9 cellular contexts compared by ENCODE assay signal in genomic region chr11:68311155-68312116, GRCh38. TPM values are rescaled to one million over a fixed set of nuclear protein-coding genes. Genes with fewer than 3 reads are reported as not detected.
DNase-seq lines count a peak whose midpoint lies in the region; ATAC-seq and TF ChIP-seq lines count a peak whose summit lies in the region.
"Had no signal": no experiment of that assay in that cellular context is flagged by ENCODE, and none has a peak within 500 bp of the region (broad histone marks: within the 10 kb centered on the region; RNA-seq: fewer than 3 reads in every experiment).

No MANE protein-coding gene starts in this region.

- no peak for TF ChIP-seq CTCF in CD14-positive monocyte (IDR thresholded peaks at IDR 0.05)
- TF ChIP-seq CTCF in breast epithelium (IDR thresholded peaks at IDR 0.05): no peak
- TF ChIP-seq CTCF in neural crest cell (conservative IDR thresholded peaks at IDR 0.05): no peak

- peaks cover 49 to 56% (median 51%) of the 10 kb centered on the region in 3 donors for H3K27me3 Mint-ChIP-seq in CD14-positive monocyte (ENCODE audit: low read depth in 3 of 3)
- H3K27me3 Mint-ChIP-seq in neural crest cell (ENCODE audit: low read depth): no peaks in the 10 kb centered on the region

- H3K4me3 Mint-ChIP-seq in CD14-positive monocyte (peak overlapping the region; percentile 70 to 85), neural crest cell (peak overlapping the region; percentile 79)

- no peak overlapping the region for H3K27ac Mint-ChIP-seq in CD14-positive monocyte
- no peak overlapping the region for H3K27ac Mint-ChIP-seq in neural crest cell (ENCODE audit: unreplicated experiment)

- peaks cover 0 to 16% (median 5%) of the 10 kb centered on the region in 7 donors for H3K9me3 Mint-ChIP-seq in CD14-positive monocyte
- no peaks in the 10 kb centered on the region for H3K9me3 Mint-ChIP-seq in neural crest cell

- H3K36me3 Mint-ChIP-seq in CD14-positive monocyte (peaks cover 5 to 18% of the 10 kb centered on the region in 2 donors), neural crest cell (ENCODE audit: low read depth) (no peaks in the 10 kb centered on the region)

- H3K36me3 ChIP-seq in breast epithelium: no peaks in the 10 kb centered on the region

- ATAC-seq in GM18861 (IDR thresholded peaks at IDR 0.05; ENCODE audit: unreplicated experiment) (no peak), HG03025 (IDR thresholded peaks at IDR 0.05; ENCODE audit: low FRiP score, unreplicated experiment) (no peak)

- no peaks in the 10 kb centered on the region for H3K27me3 ChIP-seq in breast epithelium

- TF ChIP-seq POLR2A in breast epithelium (IDR thresholded peaks at IDR 0.05): no peak

- intact Hi-C loops in CD14-positive monocyte (cut with micrococcal nuclease) (no loop called here), breast epithelium (cut with DNase I; ENCODE audit: low total_unique reads) (no loop called here)

- H3K4me1 Mint-ChIP-seq in CD14-positive monocyte (peaks cover 36% of the 10 kb centered on the region), neural crest cell (peaks cover 38% of the 10 kb centered on the region)

- H3K4me1 ChIP-seq in breast epithelium: peaks cover 2 to 7% of the 10 kb centered on the region in 2 donors

- H3K27ac ChIP-seq in breast epithelium: peak overlapping the region; percentile 76 to 83

- no peak for DNase-seq in CD14-positive monocyte (ENCODE audit: low spot score)
- DNase-seq in KBM-7: peak; percentile 56
- no peak for DNase-seq in breast epithelium (ENCODE audit: low spot score in 2 of 2)
- DNase-seq in neural crest cell (ENCODE audit: low read depth, low spot score): no peak
- DNase-seq in cerebellar nuclear complex (lab: John Stamatoyannopoulos, UW): no peak
- no peak for DNase-seq in NCI-H1092 treated with DMSO at 0.1 percent for 48 hours (lab: John Stamatoyannopoulos, UW)
- DNase-seq: anterior cingulate cortex had no signal

- peak overlapping the region; percentile 61 to 96 (median 77) for H3K4me3 ChIP-seq in breast epithelium

- no peaks in the 10 kb centered on the region for H3K9me3 ChIP-seq in breast epithelium

- in situ Hi-C loops in KBM-7 (cut with MboI; ENCODE audit: low pct_unique_long_range_greater_than_20kb, low sequenced_read_pairs): no loop called here

RNA-seq across cellular contexts. Expression of gene LRP5, which starts 1.0 kb away (rescaled TPM):
- polyA plus RNA-seq in CD14-positive monocyte: under 1 TPM in 1 of 2 donors, not detected in 1; 0.23 TPM
- total RNA-seq in breast epithelium: 10 to 100 TPM; 23.6 to 48.8 (median 24.5) TPM
- total RNA-seq in neural crest cell: 43.4 and 44.3 TPM in 2 replicates

RNA-seq across cellular contexts. Expression of gene C11orf24, which starts 39.7 kb away (rescaled TPM):
- 10 to 100 TPM in 1 of 2 donors, 1 to 10 TPM in 1; 9.5 to 12.6 TPM for polyA plus RNA-seq in CD14-positive monocyte
- 10 to 100 TPM; 11.4 to 22.7 (median 12.5) TPM for total RNA-seq in breast epithelium
- total RNA-seq in neural crest cell: 54.2 and 54.5 TPM in 2 replicates
